8 cellular contexts compared by ENCODE assay signal in genomic region chr6:26595669-26596269, GRCh38. TPM values are rescaled to one million over a fixed set of nuclear protein-coding genes. Genes with fewer than 3 reads are reported as not detected.
DNase-seq lines count a peak whose midpoint lies in the region; ATAC-seq and TF ChIP-seq lines count a peak whose summit lies in the region.

No MANE protein-coding gene starts in this region.

- H3K9me3 Mint-ChIP-seq in CD14-positive monocyte: peaks cover 0 to 6% (median 2%) of the 10 kb centered on the region in 7 donors
- no peaks in the 10 kb centered on the region for H3K9me3 Mint-ChIP-seq in activated CD8-positive, alpha-beta T cell treated with anti-CD3 and anti-CD28 coated beads for 36 hours

- no peak overlapping the region for H3K4me3 Mint-ChIP-seq in CD14-positive monocyte
- no peak overlapping the region for H3K4me3 Mint-ChIP-seq in activated CD8-positive, alpha-beta T cell treated with anti-CD3 and anti-CD28 coated beads for 36 hours

- DNase-seq in CD14-positive monocyte (ENCODE audit: low spot score): peak; percentile 79
- DNase-seq in HPDE6-E6E7 (ENCODE audit: extremely low spot score): peak; percentile 63
- DNase-seq in NCI-H82 (lab: John Stamatoyannopoulos, UW): peak; percentile 99
- DNase-seq in activated CD8-positive, alpha-beta T cell treated with anti-CD3 and anti-CD28 coated beads for 36 hours: peak; percentile 94
- DNase-seq in effector memory CD4-positive, alpha-beta T cell: peak; percentile 66 to 79 (median 67)
- peak; percentile 96 for DNase-seq in medulla oblongata (ENCODE audit: extremely low spot score)
- peak; percentile 75 to 86 (median 79) for DNase-seq in stimulated activated CD4-positive, alpha-beta T cell treated with anti-CD3 and anti-CD28 coated beads, TNF-alpha, amount 100 ng/mL, for 24 hours (ENCODE audit: low read depth in 3 of 3)

- ATAC-seq in GM19395 (IDR thresholded peaks at IDR 0.05; ENCODE audit: unreplicated experiment): peak; percentile 63
- peak; percentile 48 for ATAC-seq in activated CD8-positive, alpha-beta T cell treated with anti-CD3 and anti-CD28 coated beads for 36 hours

- H3K4me3 ChIP-seq in effector memory CD4-positive, alpha-beta T cell (ENCODE audit: insufficient read depth, low read depth, low read length, poor library complexity, severe bottlenecking): peak overlapping the region; percentile 83

- H3K9me3 ChIP-seq in effector memory CD4-positive, alpha-beta T cell (ENCODE audit: control insufficient read depth, low read length): no peaks in the 10 kb centered on the region

- peaks cover 28% of the 10 kb centered on the region for H3K4me1 Mint-ChIP-seq in CD14-positive monocyte
- peaks cover 35% of the 10 kb centered on the region for H3K4me1 Mint-ChIP-seq in activated CD8-positive, alpha-beta T cell treated with anti-CD3 and anti-CD28 coated beads for 36 hours (ENCODE audit: low read depth)

- intact Hi-C loops in CD14-positive monocyte (cut with micrococcal nuclease): loop anchor here (1.0 to 10.0 kb wide), 3 partner anchors 21 to 549 kb away; a partner anchor contains a TSS
- intact Hi-C loops in activated CD8-positive, alpha-beta T cell treated with anti-CD3 and anti-CD28 coated beads for 36 hours (cut with micrococcal nuclease): loop anchor here (1.0 kb wide), 1 partner anchor 23 kb away; no protein-coding TSS in a partner anchor

- peaks cover 4% of the 10 kb centered on the region for H3K27me3 ChIP-seq in effector memory CD4-positive, alpha-beta T cell (replicated peaks; ENCODE audit: control insufficient read depth, insufficient read depth, low read length, poor library complexity, severe bottlenecking)

- no peak overlapping the region for H3K27ac Mint-ChIP-seq in CD14-positive monocyte
- H3K27ac Mint-ChIP-seq in activated CD8-positive, alpha-beta T cell treated with anti-CD3 and anti-CD28 coated beads for 36 hours: no peak overlapping the region

- peaks cover 19 to 26% (median 25%) of the 10 kb centered on the region in 3 donors for H3K27me3 Mint-ChIP-seq in CD14-positive monocyte (ENCODE audit: low read depth in 3 of 3)
- H3K27me3 Mint-ChIP-seq in activated CD8-positive, alpha-beta T cell treated with anti-CD3 and anti-CD28 coated beads for 36 hours: peaks cover 19% of the 10 kb centered on the region

- H3K36me3 Mint-ChIP-seq in CD14-positive monocyte: peaks cover 25 to 29% of the 10 kb centered on the region in 2 donors
- peaks cover 26% of the 10 kb centered on the region for H3K36me3 Mint-ChIP-seq in activated CD8-positive, alpha-beta T cell treated with anti-CD3 and anti-CD28 coated beads for 36 hours (ENCODE audit: low read depth)

- peaks cover 18% of the 10 kb centered on the region for H3K36me3 ChIP-seq in effector memory CD4-positive, alpha-beta T cell (ENCODE audit: control insufficient read depth, insufficient read depth, low read length)

- POLR2A ChIA-PET in activated CD8-positive, alpha-beta T cell treated with anti-CD3 and anti-CD28 coated beads for 36 hours (lab: Charles Lee): interaction anchor here (0.7 to 2.4 kb wide), 8 partner anchors 16 to 361 kb away, joined by 3 to 25 read pairs (median 4); a partner anchor contains a TSS

- H3K27ac ChIP-seq in effector memory CD4-positive, alpha-beta T cell (ENCODE audit: insufficient read depth, low read length, poor library complexity, severe bottlenecking): peak overlapping the region; percentile 3

- peak; percentile 99 for TF ChIP-seq CTCF in CD14-positive monocyte (IDR thresholded peaks at IDR 0.05)
- TF ChIP-seq CTCF in activated CD8-positive, alpha-beta T cell treated with anti-CD3 and anti-CD28 coated beads for 36 hours (IDR thresholded peaks at IDR 0.05): peak; percentile 98

- peaks cover 9% of the 10 kb centered on the region for H3K4me1 ChIP-seq in effector memory CD4-positive, alpha-beta T cell (ENCODE audit: control insufficient read depth, insufficient read depth, low read length, poor library complexity, severe bottlenecking)

- CTCF ChIA-PET in activated CD8-positive, alpha-beta T cell treated with anti-CD3 and anti-CD28 coated beads for 36 hours (lab: Charles Lee): interaction anchor here (0.6 to 4.2 kb wide), 36 partner anchors 9 to 565 kb away, joined by 3 to 180 read pairs (median 3); partner anchors contain the start of gene HMGN4

RNA-seq across cellular contexts. Expression of gene ABT1, which starts 1.0 kb away (rescaled TPM):
- 10 to 100 TPM; 31.7 to 40.6 TPM for polyA plus RNA-seq in CD14-positive monocyte
- total RNA-seq in activated CD8-positive, alpha-beta T cell treated with anti-CD3 and anti-CD28 coated beads for 36 hours: 10 to 100 TPM; 27.7 to 27.9 TPM

RNA-seq across cellular contexts. Expression of gene HMGN4, which starts 57.6 kb away (rescaled TPM):
- polyA plus RNA-seq in CD14-positive monocyte: 100 to 1,000 TPM in 1 of 2 donors, 10 to 100 TPM in 1; 91.3 to 116 TPM
- total RNA-seq in activated CD8-positive, alpha-beta T cell treated with anti-CD3 and anti-CD28 coated beads for 36 hours: 10 to 100 TPM; 80.2 to 83.3 TPM

Comparison
In these comparisons a context has a peak if more than half of its experiments do, and no peak if none do; other contexts are left out.
1. Peak in every context shown above with its lines: DNase-seq, ATAC-seq, H3K4me3 ChIP-seq and H3K27ac ChIP-seq.